Comparison of ENCODE assay signal across 35 cellular contexts in the genomic region with DNA sequence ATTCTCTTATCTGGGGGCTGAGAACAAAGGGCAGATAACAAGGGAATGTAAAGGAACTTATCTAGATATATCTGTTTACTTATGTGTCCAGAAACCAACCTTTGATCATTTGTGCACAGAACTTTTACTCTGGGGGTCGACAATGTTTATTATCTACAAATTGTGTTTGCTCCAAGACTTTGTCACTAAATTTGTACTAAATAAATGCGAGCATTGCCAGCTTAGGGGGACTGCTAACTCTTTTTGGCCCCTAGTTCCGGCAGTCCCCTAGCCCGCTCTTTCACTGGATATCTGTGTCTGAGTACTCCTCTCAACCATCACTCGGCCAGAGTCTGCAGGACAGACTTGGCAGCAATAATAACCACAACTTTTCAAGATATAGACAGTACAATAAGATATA.
"Had no signal": no experiment of that assay in that cellular context is flagged by ENCODE, and none has a peak within 500 bp of the region (broad histone marks: within the 10 kb centered on the region; RNA-seq: fewer than 3 reads in every experiment).

No MANE protein-coding gene starts in this region.

- H3K27me3 Mint-ChIP-seq: activated B cell treated with CpG ODN at 0.5 μM for 24 hours; activated CD4-positive, alpha-beta memory T cell treated with anti-CD3 and anti-CD28 coated beads for 36 hours; activated CD4-positive, alpha-beta T cell treated with anti-CD3 and anti-CD28 coated beads, Interleukin-2, amount 10 ng/mL, durations not matched to agents 24 days and 14 days; activated CD8-positive, alpha-beta T cell treated with anti-CD3 and anti-CD28 coated beads for 36 hours; activated naive CD8-positive, alpha-beta T cell treated with anti-CD3 and anti-CD28 coated beads for 36 hours; activated T-helper 17 cell treated with anti-CD3 and anti-CD28 coated beads, Interleukin-2, amount 50 U/mL, for 72 hours had no signal

- H3K27me3 ChIP-seq: adrenal gland, body of pancreas, brain microvascular endothelial cell, breast epithelium had no signal

- ATAC-seq: activated CD8-positive, alpha-beta T cell treated with anti-CD3 and anti-CD28 coated beads for 36 hours; activated naive CD4-positive, alpha-beta T cell treated with anti-CD3 and anti-CD28 coated beads, Interleukin-2, amount 50 U/mL, for 72 hours; activated T-cell treated with anti-CD3 and anti-CD28 coated beads, Interleukin-2, amount 50 U/mL, for 4 hours; activated T-cell treated with anti-CD3 and anti-CD28 coated beads, Interleukin-2, amount 50 U/mL, for 72 hours; activated T-helper 17 cell treated with anti-CD3 and anti-CD28 coated beads, Interleukin-2, amount 50 U/mL, for 72 hours; body of pancreas had no signal

- H3K27ac ChIP-seq: adrenal gland, body of pancreas, brain microvascular endothelial cell, breast epithelium, VCaP had no signal

- H3K4me3 Mint-ChIP-seq: activated B cell treated with CpG ODN at 0.5 μM for 24 hours; activated CD4-positive, alpha-beta memory T cell treated with anti-CD3 and anti-CD28 coated beads for 36 hours; activated CD4-positive, alpha-beta T cell treated with anti-CD3 and anti-CD28 coated beads, Interleukin-2, amount 10 ng/mL, durations not matched to agents 24 days and 14 days; activated CD8-positive, alpha-beta T cell treated with anti-CD3 and anti-CD28 coated beads for 36 hours; activated naive CD4-positive, alpha-beta T cell treated with anti-CD3 and anti-CD28 coated beads for 36 hours; activated naive CD8-positive, alpha-beta T cell treated with anti-CD3 and anti-CD28 coated beads for 36 hours; activated T-cell treated with anti-CD3 and anti-CD28 coated beads, Interleukin-2, amount 50 U/mL, for 4 hours; activated T-cell treated with anti-CD3 and anti-CD28 coated beads, Interleukin-2, amount 50 U/mL, for 72 hours; activated T-helper 1 cell treated with anti-CD3 and anti-CD28 coated beads, Interleukin-12 subunit alpha, Interleukin-12 subunit beta, Interleukin-2, Interleukin-4 antibody, amounts not matched to agents 30 ng/mL and 10 ng/mL and 1 ng/mL, durations not matched to agents 14 hours and 24 hours and 36 hours; activated T-helper 17 cell treated with anti-CD3 and anti-CD28 coated beads, Interleukin-2, amount 50 U/mL, for 72 hours; T-helper 1 cell treated with Interleukin-12 subunit alpha and Interleukin-12 subunit beta and Interleukin-4 antibody, amounts not matched to agents 30 μg/mL and 1 μg/mL, for 36 hours; T-helper 2 cell treated with Interferon-gamma antibody and Interleukin-4, amounts not matched to agents 5 μg/mL and 100 μg/mL, for 36 hours had no signal

- H3K36me3 ChIP-seq: adrenal gland, brain microvascular endothelial cell, breast epithelium had no signal

- DNase-seq: activated B cell treated with CpG ODN at 0.5 μM for 24 hours; activated CD4-positive, alpha-beta memory T cell treated with anti-CD3 and anti-CD28 coated beads for 36 hours; activated CD4-positive, alpha-beta T cell treated with anti-CD3 and anti-CD28 coated beads for 4 hours; activated CD4-positive, alpha-beta T cell treated with anti-CD3 and anti-CD28 coated beads, Interleukin-2, amount 10 ng/mL, durations not matched to agents 24 days and 14 days; activated CD4-positive, alpha-beta T cell treated with anti-CD3 and anti-CD28 coated beads, Interleukin-2, amount 50 U/mL, for 1 hour; activated CD4-positive, alpha-beta T cell treated with anti-CD3 and anti-CD28 coated beads, Interleukin-2, amount 50 U/mL, for 4 hours; activated CD4-positive, CD25-positive, alpha-beta regulatory T cell treated with anti-CD3 and anti-CD28 coated beads, Interleukin-2, amount 50 U/mL, for 72 hours; activated CD8-positive, alpha-beta memory T cell treated with anti-CD3 and anti-CD28 coated beads, Interleukin-2, amount 50 U/mL, for 4 hours; activated CD8-positive, alpha-beta T cell treated with anti-CD3 and anti-CD28 coated beads for 36 hours; activated effector memory CD4-positive, alpha-beta T cell treated with anti-CD3 and anti-CD28 coated beads, Interleukin-2, amount 50 U/mL, for 16 hours; activated gamma-delta T cell treated with Interleukin-2 at 50 U/mL for 16 hours; activated naive CD4-positive, alpha-beta T cell; activated naive CD4-positive, alpha-beta T cell treated with anti-CD3 and anti-CD28 coated beads for 36 hours; activated naive CD4-positive, alpha-beta T cell treated with anti-CD3 and anti-CD28 coated beads, Interleukin-2, amount 50 U/mL, for 16 hours; activated naive CD8-positive, alpha-beta T cell treated with anti-CD3 and anti-CD28 coated beads for 36 hours; activated T-cell treated with anti-CD3 and anti-CD28 coated beads for 4 hours; activated T-cell treated with anti-CD3 and anti-CD28 coated beads, Interleukin-2, amount 50 U/mL, for 1 hour; activated T-cell treated with anti-CD3 and anti-CD28 coated beads, Interleukin-2, amount 50 U/mL, for 4 hours; activated T-cell treated with anti-CD3 and anti-CD28 coated beads, Interleukin-2, amount 50 U/mL, for 72 hours; adrenal gland; amniotic stem cell; aorta; body of pancreas; brain microvascular endothelial cell; central memory CD4-positive, alpha-beta T cell; T-helper 1 cell; T-helper 2 cell; T-helper 9 cell had no signal

- H3K4me1 ChIP-seq: adrenal gland, body of pancreas, breast epithelium had no signal

- H3K36me3 Mint-ChIP-seq: activated CD4-positive, alpha-beta memory T cell treated with anti-CD3 and anti-CD28 coated beads for 36 hours; activated naive CD8-positive, alpha-beta T cell treated with anti-CD3 and anti-CD28 coated beads for 36 hours had no signal

- H3K4me3 ChIP-seq: adrenal gland, body of pancreas, breast epithelium had no signal

- H3K4me1 Mint-ChIP-seq: activated B cell treated with CpG ODN at 0.5 μM for 24 hours; activated CD4-positive, alpha-beta T cell treated with anti-CD3 and anti-CD28 coated beads, Interleukin-2, amount 10 ng/mL, durations not matched to agents 24 days and 14 days; activated naive CD8-positive, alpha-beta T cell treated with anti-CD3 and anti-CD28 coated beads for 36 hours; activated T-helper 17 cell treated with anti-CD3 and anti-CD28 coated beads, Interleukin-2, amount 50 U/mL, for 72 hours had no signal

- H3K9me3 ChIP-seq: adrenal gland, body of pancreas had no signal

- H3K27ac Mint-ChIP-seq: activated B cell treated with CpG ODN at 0.5 μM for 24 hours; activated CD4-positive, alpha-beta memory T cell treated with anti-CD3 and anti-CD28 coated beads for 36 hours; activated CD4-positive, alpha-beta T cell treated with anti-CD3 and anti-CD28 coated beads, Interleukin-2, amount 10 ng/mL, durations not matched to agents 24 days and 14 days; activated CD8-positive, alpha-beta T cell treated with anti-CD3 and anti-CD28 coated beads for 36 hours; activated naive CD4-positive, alpha-beta T cell treated with anti-CD3 and anti-CD28 coated beads for 36 hours; activated naive CD8-positive, alpha-beta T cell treated with anti-CD3 and anti-CD28 coated beads for 36 hours; activated T-cell treated with anti-CD3 and anti-CD28 coated beads, Interleukin-2, amount 50 U/mL, for 72 hours; activated T-helper 1 cell treated with anti-CD3 and anti-CD28 coated beads, Interleukin-12 subunit alpha, Interleukin-12 subunit beta, Interleukin-2, Interleukin-4 antibody, amounts not matched to agents 30 ng/mL and 10 ng/mL and 1 ng/mL, durations not matched to agents 14 hours and 24 hours and 36 hours; activated T-helper 17 cell treated with anti-CD3 and anti-CD28 coated beads, Interleukin-2, amount 50 U/mL, for 72 hours; T-helper 1 cell treated with Interleukin-12 subunit alpha and Interleukin-12 subunit beta and Interleukin-4 antibody, amounts not matched to agents 30 μg/mL and 1 μg/mL, for 36 hours; T-helper 2 cell treated with Interferon-gamma antibody and Interleukin-4, amounts not matched to agents 5 μg/mL and 100 μg/mL, for 36 hours had no signal
